Comparison of ENCODE assay signal across 13 cellular contexts in genomic region chr17:78231991-78232759, GRCh38. TPM values are rescaled to one million over a fixed set of nuclear protein-coding genes. Genes with fewer than 3 reads are reported as not detected.
DNase-seq lines count a peak whose midpoint lies in the region; ATAC-seq and TF ChIP-seq lines count a peak whose summit lies in the region.
"Had no signal": no experiment of that assay in that cellular context is flagged by ENCODE, and none has a peak within 500 bp of the region (broad histone marks: within the 10 kb centered on the region; RNA-seq: fewer than 3 reads in every experiment).

No MANE protein-coding gene starts in this region.

- no peak overlapping the region for H3K27ac ChIP-seq in cardiac muscle cell
- H3K27ac ChIP-seq in left ventricle myocardium inferior (replicated peaks) = no peak overlapping the region
- H3K27ac ChIP-seq in iPS-20b (ENCODE audit: low read length) = no peak overlapping the region
- no peak overlapping the region for H3K27ac ChIP-seq in upper lobe of right lung
- H3K27ac ChIP-seq: C4-2B had no signal

- H3K27ac Mint-ChIP-seq in activated CD8-positive, alpha-beta T cell treated with anti-CD3 and anti-CD28 coated beads, Interleukin-2, amount 10 ng/mL, durations not matched to agents 7 days and 5 days = no peak overlapping the region
- H3K27ac Mint-ChIP-seq: HFFc6 had no signal

- H3K9me3 Mint-ChIP-seq in activated CD8-positive, alpha-beta T cell treated with anti-CD3 and anti-CD28 coated beads, Interleukin-2, amount 10 ng/mL, durations not matched to agents 7 days and 5 days (ENCODE audit: insufficient read depth) = no peaks in the 10 kb centered on the region
- H3K9me3 Mint-ChIP-seq: HFFc6, neural crest cell had no signal

- intact Hi-C loops in left ventricle myocardium inferior (cut with micrococcal nuclease) (no loop called here), upper lobe of right lung (cut with DNase I) (no loop called here)

- peaks cover 2% of the 10 kb centered on the region for H3K4me1 Mint-ChIP-seq in activated CD8-positive, alpha-beta T cell treated with anti-CD3 and anti-CD28 coated beads, Interleukin-2, amount 10 ng/mL, durations not matched to agents 7 days and 5 days (ENCODE audit: low read depth)
- H3K4me1 Mint-ChIP-seq: neural crest cell had no signal

- H3K4me1 ChIP-seq in cardiac muscle cell (ENCODE audit: low read depth) (no peaks in the 10 kb centered on the region), left ventricle myocardium inferior (peaks cover 6% of the 10 kb centered on the region), iPS-20b (ENCODE audit: insufficient read depth, low read length) (no peaks in the 10 kb centered on the region), upper lobe of right lung (no peaks in the 10 kb centered on the region)

- ATAC-seq in activated CD8-positive, alpha-beta T cell treated with anti-CD3 and anti-CD28 coated beads, Interleukin-2, amount 10 ng/mL, durations not matched to agents 7 days and 5 days = peak; percentile 74
- ATAC-seq in upper lobe of right lung (peak; percentile 22), GM21786 (IDR thresholded peaks at IDR 0.05; ENCODE audit: unreplicated experiment) (no peak)

- POLR2A ChIA-PET in activated CD8-positive, alpha-beta T cell treated with anti-CD3 and anti-CD28 coated beads, Interleukin-2, amount 10 ng/mL, durations not matched to agents 7 days and 5 days (lab: Charles Lee) = no interaction called here

- H3K27me3 ChIP-seq in cardiac muscle cell (peaks cover 42% of the 10 kb centered on the region), left ventricle myocardium inferior (ENCODE audit: low read depth) (peaks cover 48% of the 10 kb centered on the region), iPS-20b (ENCODE audit: insufficient read depth, low read length) (peaks cover 38% of the 10 kb centered on the region), upper lobe of right lung (peaks cover 34% of the 10 kb centered on the region)

- peak overlapping the region; percentile 23 for H3K4me3 ChIP-seq in cardiac muscle cell
- H3K4me3 ChIP-seq in left ventricle myocardium inferior = no peak overlapping the region
- H3K4me3 ChIP-seq in iPS-20b (ENCODE audit: low read length) = peak overlapping the region; percentile 71
- no peak overlapping the region for H3K4me3 ChIP-seq in upper lobe of right lung

- no peaks in the 10 kb centered on the region for H3K36me3 ChIP-seq in cardiac muscle cell
- H3K36me3 ChIP-seq in left ventricle myocardium inferior = no peaks in the 10 kb centered on the region
- H3K36me3 ChIP-seq in iPS-20b (ENCODE audit: insufficient read depth, low read depth, low read length) = no peaks in the 10 kb centered on the region
- no peaks in the 10 kb centered on the region for H3K36me3 ChIP-seq in upper lobe of right lung

- TF ChIP-seq CTCF in cardiac muscle cell (IDR thresholded peaks at IDR 0.05; ENCODE audit: low read depth, low read length) (no peak), left ventricle myocardium inferior (IDR thresholded peaks at IDR 0.05; ENCODE audit: borderline replicate concordance) (no peak), upper lobe of right lung (IDR thresholded peaks at IDR 0.05) (no peak)

- CTCF ChIA-PET in activated CD8-positive, alpha-beta T cell treated with anti-CD3 and anti-CD28 coated beads, Interleukin-2, amount 10 ng/mL, durations not matched to agents 7 days and 5 days (lab: Charles Lee) = interaction anchor here (0.6 kb wide), 1 partner anchor 470 kb away, joined by 3 read pairs; no protein-coding TSS in a partner anchor

- peak in 1 of 2 donors; percentile 52 for DNase-seq in cardiac muscle cell (ENCODE audit: low read depth in 1 of 2, low spot score in 1 of 2)
- no peak for DNase-seq in left ventricle myocardium inferior
- DNase-seq in activated CD8-positive, alpha-beta T cell treated with anti-CD3 and anti-CD28 coated beads, Interleukin-2, amount 10 ng/mL, durations not matched to agents 7 days and 5 days = peak; percentile 51
- peak; percentile 69 for DNase-seq in upper lobe of right lung
- no peak for DNase-seq in NCI-H524 treated with DMSO at 0.1 percent for 48 hours (lab: John Stamatoyannopoulos, UW)
- no peak for DNase-seq in midbrain (lab: John Stamatoyannopoulos, UW)
- DNase-seq: HFFc6 had no signal

- no peaks in the 10 kb centered on the region for H3K36me3 Mint-ChIP-seq in activated CD8-positive, alpha-beta T cell treated with anti-CD3 and anti-CD28 coated beads, Interleukin-2, amount 10 ng/mL, durations not matched to agents 7 days and 5 days (ENCODE audit: low read depth)
- H3K36me3 Mint-ChIP-seq: brain had no signal

- peaks cover 31% of the 10 kb centered on the region for H3K27me3 Mint-ChIP-seq in activated CD8-positive, alpha-beta T cell treated with anti-CD3 and anti-CD28 coated beads, Interleukin-2, amount 10 ng/mL, durations not matched to agents 7 days and 5 days (ENCODE audit: low read depth)

- no peaks in the 10 kb centered on the region for H3K9me3 ChIP-seq in cardiac muscle cell (ENCODE audit: low read depth)
- H3K9me3 ChIP-seq in left ventricle myocardium inferior (replicated peaks) = no peaks in the 10 kb centered on the region
- no peaks in the 10 kb centered on the region for H3K9me3 ChIP-seq in iPS-20b (ENCODE audit: insufficient read depth, low read depth, low read length)
- no peaks in the 10 kb centered on the region for H3K9me3 ChIP-seq in upper lobe of right lung

- H3K9ac ChIP-seq in iPS-20b (ENCODE audit: low read depth, low read length) = no peak overlapping the region

- H3K4me3 Mint-ChIP-seq in activated CD8-positive, alpha-beta T cell treated with anti-CD3 and anti-CD28 coated beads, Interleukin-2, amount 10 ng/mL, durations not matched to agents 7 days and 5 days = no peak overlapping the region
- H3K4me3 Mint-ChIP-seq: HFFc6, neural crest cell had no signal

RNA-seq across cellular contexts. Expression of gene TMEM235, which starts 0.7 kb away (rescaled TPM):
- total RNA-seq in cardiac muscle cell = 2.0 and 5.2 TPM in 2 replicates
- polyA plus RNA-seq in cardiac muscle cell = 1.7 and 2.3 TPM in 2 replicates
- not detected for total RNA-seq in left ventricle myocardium inferior
- total RNA-seq in activated CD8-positive, alpha-beta T cell treated with anti-CD3 and anti-CD28 coated beads, Interleukin-2, amount 10 ng/mL, durations not matched to agents 7 days and 5 days = not detected
- total RNA-seq in upper lobe of right lung = not detected
- total RNA-seq: frontal cortex, HFFc6, neural crest cell had no signal

RNA-seq across cellular contexts. Expression of gene BIRC5, which starts 18.1 kb away (rescaled TPM):
- total RNA-seq in cardiac muscle cell = 15.0 and 65.2 TPM in 2 replicates
- 17.7 and 112 TPM in 2 replicates for polyA plus RNA-seq in cardiac muscle cell
- 0.69 TPM for total RNA-seq in left ventricle myocardium inferior
- 100 to 1,000 TPM; 108 to 114 TPM for total RNA-seq in activated CD8-positive, alpha-beta T cell treated with anti-CD3 and anti-CD28 coated beads, Interleukin-2, amount 10 ng/mL, durations not matched to agents 7 days and 5 days
- total RNA-seq in upper lobe of right lung = 1.1 TPM

RNA-seq across cellular contexts. Expression of gene AFMID, which starts 45.0 kb away (rescaled TPM):
- total RNA-seq in cardiac muscle cell (47.7 and 85.8 TPM in 2 replicates), left ventricle myocardium inferior (22.5 TPM), upper lobe of right lung (32.5 TPM)
- polyA plus RNA-seq in cardiac muscle cell = 23.6 and 40.1 TPM in 2 replicates
- total RNA-seq in activated CD8-positive, alpha-beta T cell treated with anti-CD3 and anti-CD28 coated beads, Interleukin-2, amount 10 ng/mL, durations not matched to agents 7 days and 5 days = 10 to 100 TPM; 17.7 to 20.7 TPM

RNA-seq across cellular contexts. Expression of gene TK1, which starts 45.3 kb away (rescaled TPM):
- total RNA-seq in cardiac muscle cell = 21.1 and 35.4 TPM in 2 replicates
- polyA plus RNA-seq in cardiac muscle cell = 40.8 and 57.5 TPM in 2 replicates
- 1.8 TPM for total RNA-seq in left ventricle myocardium inferior
- total RNA-seq in activated CD8-positive, alpha-beta T cell treated with anti-CD3 and anti-CD28 coated beads, Interleukin-2, amount 10 ng/mL, durations not matched to agents 7 days and 5 days = 100 to 1,000 TPM; 139 to 142 TPM
- total RNA-seq in upper lobe of right lung = 3.3 TPM

Comparison
In these comparisons a context has a peak if more than half of its experiments do, and no peak if none do; other contexts are left out.
1. H3K4me3 ChIP-seq: peak in cardiac muscle cell (single experiment) and iPS-20b (single experiment); none in left ventricle myocardium inferior (single experiment) and upper lobe of right lung (single experiment).
2. DNase-seq: peak in activated CD8-positive, alpha-beta T cell treated with anti-CD3 and anti-CD28 coated beads, Interleukin-2, amount 10 ng/mL, durations not matched to agents 7 days and 5 days (single experiment) and upper lobe of right lung (single experiment); none in left ventricle myocardium inferior (single experiment), NCI-H524 treated with DMSO at 0.1 percent for 48 hours (single experiment) and midbrain (single experiment).